In the genomic region with DNA sequence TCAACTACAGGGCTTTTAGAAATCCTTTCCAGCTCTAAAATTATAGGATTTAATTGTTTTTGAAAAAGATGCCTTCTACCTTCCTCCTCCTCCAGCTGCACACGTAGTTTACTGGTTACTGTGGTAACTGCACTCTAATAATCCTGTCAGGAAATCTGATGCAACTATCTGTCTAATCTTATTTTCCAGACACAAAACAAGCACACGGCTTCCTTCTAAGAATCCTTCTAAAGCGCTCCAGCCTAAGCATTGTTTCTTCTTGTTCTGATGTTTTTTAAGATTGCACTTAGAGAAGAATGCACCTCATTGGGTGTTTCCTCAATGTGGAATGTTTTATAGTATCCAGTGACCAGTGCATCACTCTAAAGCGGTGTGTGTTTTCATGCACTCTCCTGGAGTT, we compare ENCODE assay signal across 1 cellular context.
TF ChIP-seq lines count a peak whose summit lies in the region.

No MANE protein-coding gene starts in this region.

TF ChIP-seq in IMR-90, 13 proteins besides CTCF, POLR2A, EP300 and RAD21 (continued from another document):
- TF ChIP-seq, protein P1, sequence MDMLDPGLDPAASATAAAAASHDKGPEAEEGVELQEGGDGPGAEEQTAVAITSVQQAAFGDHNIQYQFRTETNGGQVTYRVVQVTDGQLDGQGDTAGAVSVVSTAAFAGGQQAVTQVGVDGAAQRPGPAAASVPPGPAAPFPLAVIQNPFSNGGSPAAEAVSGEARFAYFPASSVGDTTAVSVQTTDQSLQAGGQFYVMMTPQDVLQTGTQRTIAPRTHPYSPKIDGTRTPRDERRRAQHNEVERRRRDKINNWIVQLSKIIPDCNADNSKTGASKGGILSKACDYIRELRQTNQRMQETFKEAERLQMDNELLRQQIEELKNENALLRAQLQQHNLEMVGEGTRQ (IDR thresholded peaks at IDR 0.05; ENCODE audit: low read depth, low read length) = no peak
- no peak for TF ChIP-seq MXI1 (IDR thresholded peaks at IDR 0.05; ENCODE audit: borderline replicate concordance, low read depth, low read length)
- TF ChIP-seq MAFK (IDR thresholded peaks at IDR 0.05; ENCODE audit: low read depth, low read length) = no peak
- TF ChIP-seq RCOR1 (IDR thresholded peaks at IDR 0.05; ENCODE audit: insufficient replicate concordance, low read length) = no peak
- TF ChIP-seq MAZ (IDR thresholded peaks at IDR 0.05; ENCODE audit: borderline replicate concordance, low read depth, low read length) = no peak
